34 cellular contexts compared by ENCODE assay signal in genomic region chr12:88067301-88067700, GRCh38. TPM values are rescaled to one million over a fixed set of nuclear protein-coding genes. Genes with fewer than 3 reads are reported as not detected.
"Had no signal": no experiment of that assay in that cellular context is flagged by ENCODE, and none has a peak within 500 bp of the region (broad histone marks: within the 10 kb centered on the region; RNA-seq: fewer than 3 reads in every experiment).

No MANE protein-coding gene starts in this region.

- ATAC-seq: activated naive CD8-positive, alpha-beta T cell treated with anti-CD3 and anti-CD28 coated beads, Interleukin-2, amount 50 U/mL, for 24 hours; body of pancreas; left colon; psoas muscle; stimulated activated naive B cell treated with anti-CD40 and anti-IgM and Interleukin-4, amounts not matched to agents 10 μg/mL and 1 μg/mL and 100 μg/mL, for 72 hours had no signal

- FAIRE-seq: TTC549 had no signal

- H2AFZ ChIP-seq: parathyroid adenoma had no signal

- H3K9me3 ChIP-seq: body of pancreas, esophagus squamous epithelium, neutrophil, psoas muscle, sigmoid colon, stomach, thyroid gland, upper lobe of left lung, vagina had no signal

- H3K27ac ChIP-seq: body of pancreas, epithelial cell of prostate, esophagus squamous epithelium, neutrophil, parathyroid adenoma, psoas muscle, sigmoid colon, stomach, thyroid gland, upper lobe of left lung, vagina had no signal

- H3K79me2 ChIP-seq: parathyroid adenoma had no signal

- H3K4me3 ChIP-seq: body of pancreas, esophagus squamous epithelium, psoas muscle, sigmoid colon, stomach, thyroid gland, upper lobe of left lung, vagina had no signal

- H3K36me3 ChIP-seq: neutrophil, vagina had no signal

- H3K4me1 ChIP-seq: body of pancreas, esophagus squamous epithelium, parathyroid adenoma, psoas muscle, sigmoid colon, stomach, thyroid gland, upper lobe of left lung, vagina had no signal

- H3K27me3 ChIP-seq: body of pancreas, esophagus squamous epithelium, neutrophil, sigmoid colon, stomach, thyroid gland, upper lobe of left lung, vagina had no signal

- DNase-seq: activated CD4-positive, alpha-beta memory T cell treated with anti-CD3 and anti-CD28 coated beads, Interleukin-2, amount 10 ng/mL, durations not matched to agents 7 days and 5 days; activated CD4-positive, alpha-beta T cell treated with anti-CD3 and anti-CD28 coated beads for 1 hour; activated CD4-positive, alpha-beta T cell treated with anti-CD3 and anti-CD28 coated beads, Interleukin-2, amount 10 ng/mL, durations not matched to agents 7 days and 5 days; activated naive CD8-positive, alpha-beta T cell treated with anti-CD3 and anti-CD28 coated beads, Interleukin-2, amount 50 U/mL, for 24 hours; activated T-cell treated with anti-CD3 and anti-CD28 coated beads, Interleukin-2, amount 50 U/mL, for 48 hours; body of pancreas; effector CD4-positive, alpha-beta T cell; esophagus squamous epithelium; glutamatergic neuron; kidney; left colon; naive B cell; nephron progenitor cell; psoas muscle; sigmoid colon; small intestine; stimulated activated CD4-positive, alpha-beta T cell treated with anti-CD3 and anti-CD28 coated beads, Interleukin-1b, Interleukin-23, amount 100 ng/mL, for 48 hours; stimulated activated CD4-positive, alpha-beta T cell treated with anti-CD3 and anti-CD28 coated beads, Interleukin-4, amount 100 ng/mL, for 4 hours; stimulated activated CD8-positive, alpha-beta memory T cell treated with anti-CD3 and anti-CD28 coated beads, Interleukin-4, amount 100 ng/mL, for 48 hours; stimulated activated naive B cell treated with anti-CD40 and anti-IgM and Interleukin-4, amounts not matched to agents 10 μg/mL and 1 μg/mL and 100 μg/mL, for 72 hours; stomach; SW 1271; T-helper 9 cell; thyroid gland; upper lobe of left lung had no signal

- H3K9ac ChIP-seq: parathyroid adenoma had no signal

RNA-seq across cellular contexts. Expression of gene C12orf50, which starts 38.1 kb away (rescaled TPM):
- total RNA-seq: activated CD4-positive, alpha-beta memory T cell treated with anti-CD3 and anti-CD28 coated beads, Interleukin-2, amount 10 ng/mL, durations not matched to agents 7 days and 5 days; activated CD4-positive, alpha-beta T cell treated with anti-CD3 and anti-CD28 coated beads, Interleukin-2, amount 10 ng/mL, durations not matched to agents 7 days and 5 days; activated T-helper 2 cell treated with anti-CD3 and anti-CD28 coated beads, Interferon-gamma antibody, Interleukin-2, Interleukin-4, amounts not matched to agents 10 μg/mL and 5 μg/mL and 100 μg/mL, durations not matched to agents 14 hours and 24 hours and 36 hours; body of pancreas; dermis blood vessel endothelial cell; esophagus squamous epithelium; frontal cortex; left colon; sigmoid colon; stomach; vagina had no signal
- polyA plus RNA-seq: liver, sigmoid colon, small intestine, stomach had no signal
